In the genomic region with DNA sequence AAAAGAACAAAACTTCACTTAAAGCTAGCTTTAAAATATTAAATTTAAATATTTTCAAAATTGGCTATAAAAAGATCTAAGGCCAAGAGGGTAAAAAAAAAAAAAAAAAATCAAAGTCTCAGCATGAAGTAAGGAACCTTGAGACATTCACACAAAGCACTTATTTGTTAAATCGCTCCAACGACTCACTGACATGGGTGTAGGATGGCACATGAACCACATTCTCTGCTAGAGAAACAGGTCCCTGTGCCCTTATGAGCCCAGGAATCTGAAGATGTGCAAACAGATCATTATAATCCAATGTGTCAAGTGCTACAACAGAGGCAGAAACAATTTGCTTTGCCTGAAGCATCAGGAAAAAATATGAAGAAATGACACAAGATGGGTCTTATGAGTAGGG, we compare ENCODE assay signal across 23 cellular contexts. TPM values are rescaled to one million over a fixed set of nuclear protein-coding genes. Genes with fewer than 3 reads are reported as not detected.
"Had no signal": no experiment of that assay in that cellular context is flagged by ENCODE, and none has a peak within 500 bp of the region (broad histone marks: within the 10 kb centered on the region; RNA-seq: fewer than 3 reads in every experiment).

No MANE protein-coding gene starts in this region.

- H3K9me3 ChIP-seq: colonic mucosa, esophagus muscularis mucosa, right atrium auricular region, tibial nerve had no signal

- H3K4me3 ChIP-seq: colonic mucosa, esophagus muscularis mucosa, right atrium auricular region, smooth muscle cell, tibial nerve had no signal

- DNase-seq: activated CD4-positive, alpha-beta T cell treated with anti-CD3 and anti-CD28 coated beads for 1 hour; activated CD4-positive, alpha-beta T cell treated with anti-CD3 and anti-CD28 coated beads, Interleukin-2, amount 10 ng/mL, durations not matched to agents 7 days and 5 days; activated CD8-positive, alpha-beta T cell treated with anti-CD3 and anti-CD28 coated beads for 36 hours; activated T-cell treated with anti-CD3 and anti-CD28 coated beads, Interleukin-2, amount 50 U/mL, for 48 hours; cerebellar nuclear complex; colonic mucosa; foreskin keratinocyte; left ventricle myocardium superior; naive B cell; occipital lobe; stimulated activated CD4-positive, alpha-beta T cell treated with anti-CD3 and anti-CD28 coated beads, Interleukin-15, amount 100 ng/mL, for 24 hours; stimulated activated CD4-positive, alpha-beta T cell treated with anti-CD3 and anti-CD28 coated beads, Interleukin-2, amount 100 ng/mL, for 24 hours; stimulated activated naive CD4-positive, alpha-beta T cell treated with Interleukin-2 at 50 U/mL for 16 hours; T-helper 17 cell; T1000 had no signal

- H3K27me3 Mint-ChIP-seq: activated CD4-positive, alpha-beta T cell treated with anti-CD3 and anti-CD28 coated beads, Interleukin-2, amount 10 ng/mL, durations not matched to agents 7 days and 5 days; activated CD8-positive, alpha-beta T cell treated with anti-CD3 and anti-CD28 coated beads for 36 hours; naive B cell; T-helper 17 cell had no signal

- H3K27me3 ChIP-seq: colonic mucosa, esophagus muscularis mucosa, foreskin keratinocyte, right atrium auricular region, tibial nerve had no signal

- H3K9me3 Mint-ChIP-seq: activated CD4-positive, alpha-beta T cell treated with anti-CD3 and anti-CD28 coated beads, Interleukin-2, amount 10 ng/mL, durations not matched to agents 7 days and 5 days; activated CD8-positive, alpha-beta T cell treated with anti-CD3 and anti-CD28 coated beads for 36 hours; activated naive CD4-positive, alpha-beta T cell treated with anti-CD3 and anti-CD28 coated beads, Interleukin-2, amount 50 U/mL, for 72 hours; activated T-helper 2 cell treated with anti-CD3 and anti-CD28 coated beads, Interferon-gamma antibody, Interleukin-2, Interleukin-4, amounts not matched to agents 10 μg/mL and 5 μg/mL and 100 μg/mL, durations not matched to agents 14 hours and 24 hours and 36 hours; mesothelial cell of epicardium had no signal

- H3K4me3 Mint-ChIP-seq: activated CD4-positive, alpha-beta T cell treated with anti-CD3 and anti-CD28 coated beads, Interleukin-2, amount 10 ng/mL, durations not matched to agents 7 days and 5 days; activated CD8-positive, alpha-beta T cell treated with anti-CD3 and anti-CD28 coated beads for 36 hours; mesothelial cell of epicardium; naive B cell; T-helper 17 cell had no signal

- H3K27ac Mint-ChIP-seq: activated CD4-positive, alpha-beta T cell treated with anti-CD3 and anti-CD28 coated beads, Interleukin-2, amount 10 ng/mL, durations not matched to agents 7 days and 5 days; activated CD8-positive, alpha-beta T cell treated with anti-CD3 and anti-CD28 coated beads for 36 hours; activated naive CD4-positive, alpha-beta T cell treated with anti-CD3 and anti-CD28 coated beads, Interleukin-2, amount 50 U/mL, for 72 hours; mesothelial cell of epicardium; T-helper 17 cell had no signal

- H3K4me2 ChIP-seq: smooth muscle cell had no signal

- ATAC-seq: activated CD8-positive, alpha-beta T cell treated with anti-CD3 and anti-CD28 coated beads for 36 hours; activated naive CD4-positive, alpha-beta T cell treated with anti-CD3 and anti-CD28 coated beads, Interleukin-2, amount 50 U/mL, for 72 hours; foreskin keratinocyte; left ventricle myocardium superior; SK-N-SH treated with all-trans-retinoic acid at 6 μM for 48 hours; T-helper 17 cell had no signal

- H3K27ac ChIP-seq: colonic mucosa, esophagus muscularis mucosa, foreskin keratinocyte, right atrium auricular region, tibial nerve had no signal

RNA-seq across cellular contexts. Expression of a gene that starts 25.2 kb away (rescaled TPM):
- total RNA-seq: activated CD4-positive, alpha-beta T cell treated with anti-CD3 and anti-CD28 coated beads, Interleukin-2, amount 10 ng/mL, durations not matched to agents 7 days and 5 days; activated CD8-positive, alpha-beta T cell treated with anti-CD3 and anti-CD28 coated beads for 36 hours; activated naive CD4-positive, alpha-beta T cell treated with anti-CD3 and anti-CD28 coated beads, Interleukin-2, amount 50 U/mL, for 72 hours; activated T-helper 2 cell treated with anti-CD3 and anti-CD28 coated beads, Interferon-gamma antibody, Interleukin-2, Interleukin-4, amounts not matched to agents 10 μg/mL and 5 μg/mL and 100 μg/mL, durations not matched to agents 14 hours and 24 hours and 36 hours; right atrium auricular region; T-helper 17 cell had no signal
